13 cellular contexts compared by ENCODE assay signal in the genomic region with DNA sequence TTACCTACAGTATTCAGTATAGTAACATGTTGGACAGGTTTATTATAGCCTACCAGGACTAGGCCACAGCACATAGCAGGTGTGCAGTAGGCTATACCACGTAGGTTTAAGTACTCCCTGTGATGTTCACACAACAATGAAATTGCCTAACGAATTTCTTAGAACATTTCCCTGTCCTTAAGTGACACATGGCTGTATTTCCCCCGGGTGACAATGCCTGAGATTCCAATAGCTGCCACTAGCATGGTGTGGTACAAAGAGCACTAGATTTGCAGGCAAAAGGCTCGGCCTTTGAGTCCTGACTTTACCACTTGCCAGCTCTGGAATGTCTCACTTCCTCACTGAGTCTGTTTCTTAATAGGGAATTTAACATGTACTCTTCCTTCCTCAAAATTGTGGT. TPM values are rescaled to one million over a fixed set of nuclear protein-coding genes. Genes with fewer than 3 reads are reported as not detected.
DNase-seq lines count a peak whose midpoint lies in the region; ATAC-seq and TF ChIP-seq lines count a peak whose summit lies in the region.
"Had no signal": no experiment of that assay in that cellular context is flagged by ENCODE, and none has a peak within 500 bp of the region (broad histone marks: within the 10 kb centered on the region; RNA-seq: fewer than 3 reads in every experiment).

No MANE protein-coding gene starts in this region.

- CTCF ChIA-PET in Caco-2 (lab: Charles Lee) = interaction anchor here (0.9 to 1.0 kb wide), 2 partner anchors 20 to 25 kb away, joined by 4 read pairs; no protein-coding TSS in a partner anchor

- H3K9me3 Mint-ChIP-seq in Caco-2 (ENCODE audit: unreplicated experiment) = no peaks in the 10 kb centered on the region
- H3K9me3 Mint-ChIP-seq: natural killer cell treated with Interleukin-12 subunit alpha and Interleukin-12 subunit beta and Interleukin-15 and Interleukin-18, amount 100 ng/mL, for 72 hours had no signal

- POLR2A ChIA-PET in Caco-2 (lab: Charles Lee) = no interaction called here

- peaks cover 11% of the 10 kb centered on the region for H3K4me1 Mint-ChIP-seq in Caco-2 (ENCODE audit: low read depth, unreplicated experiment)
- H3K4me1 Mint-ChIP-seq: CD8-positive, alpha-beta memory T cell had no signal

- no peaks in the 10 kb centered on the region for H3K27me3 ChIP-seq in Caco-2 (replicated peaks; ENCODE audit: control insufficient read depth, insufficient read depth, low read length)

- peaks cover 34% of the 10 kb centered on the region for H3K4me1 ChIP-seq in Caco-2

- BruUV-seq in Caco-2 (replicated peaks; lab: Mats Ljungman, UMichigan) = no TSS peak

- no peaks in the 10 kb centered on the region for H3K9me3 ChIP-seq in Caco-2

- H3K36me3 Mint-ChIP-seq in Caco-2 (ENCODE audit: insufficient read depth, unreplicated experiment) = no peaks in the 10 kb centered on the region

- H3K4me3 Mint-ChIP-seq in Caco-2 (ENCODE audit: unreplicated experiment) = no peak overlapping the region
- H3K4me3 Mint-ChIP-seq: CD8-positive, alpha-beta memory T cell; natural killer cell treated with Interleukin-12 subunit alpha and Interleukin-12 subunit beta and Interleukin-15 and Interleukin-18, amount 100 ng/mL, for 72 hours had no signal

- TF ChIP-seq CTCF in Caco-2 (IDR thresholded peaks at IDR 0.05; ENCODE audit: insufficient read depth in 1 of 2, low read depth in 1 of 2, low read length in 1 of 2, severe bottlenecking in 1 of 2, unreplicated experiment in 1 of 2) = peak; percentile 34 to 45

- intact Hi-C loops in Caco-2 (cut with micrococcal nuclease; ENCODE audit: unreplicated experiment) = loop anchor here (1.0 to 2.0 kb wide), 2 partner anchors 18 to 19 kb away; no protein-coding TSS in a partner anchor

- ATAC-seq in HG03159 (IDR thresholded peaks at IDR 0.05; ENCODE audit: unreplicated experiment) (peak; percentile 79), esophagus mucosa (peak; percentile 74), GM21423 (IDR thresholded peaks at IDR 0.05; ENCODE audit: unreplicated experiment) (no peak), HG03196 (IDR thresholded peaks at IDR 0.05; ENCODE audit: unreplicated experiment) (no peak), GM19324 (IDR thresholded peaks at IDR 0.05; ENCODE audit: low FRiP score, unreplicated experiment) (no peak)
- ATAC-seq: natural killer cell treated with Interleukin-12 subunit alpha and Interleukin-12 subunit beta and Interleukin-15 and Interleukin-18, amount 100 ng/mL, for 72 hours had no signal

- H3K36me3 ChIP-seq in Caco-2 (ENCODE audit: control insufficient read depth, insufficient read depth, low read length) = no peaks in the 10 kb centered on the region

- H3K4me3 ChIP-seq in Caco-2 (ENCODE audit: low read depth, low read length) = no peak overlapping the region

- DNase-seq in Caco-2 (peak; percentile 72 to 79), myocyte (ENCODE audit: low read depth) (peak; percentile 38), cerebellum (ENCODE audit: low spot score) (no peak)
- DNase-seq: CD8-positive, alpha-beta memory T cell; central memory CD4-positive, alpha-beta T cell; stimulated activated CD4-positive, alpha-beta T cell treated with anti-CD3 and anti-CD28 coated beads, Interleukin-4, amount 100 ng/mL, for 1 hour; T1000 had no signal

- H3K27me3 Mint-ChIP-seq in Caco-2 (ENCODE audit: insufficient read depth, unreplicated experiment) = no peaks in the 10 kb centered on the region

- H3K27ac Mint-ChIP-seq in Caco-2 (ENCODE audit: unreplicated experiment) = peak overlapping the region; percentile 13
- H3K27ac Mint-ChIP-seq: natural killer cell treated with Interleukin-12 subunit alpha and Interleukin-12 subunit beta and Interleukin-15 and Interleukin-18, amount 100 ng/mL, for 72 hours had no signal

RNA-seq across cellular contexts. Expression of a gene that starts 19.7 kb away (rescaled TPM):
- total RNA-seq in Caco-2 (2022) = 25.2 and 27.7 TPM in 2 replicates
- total RNA-seq in esophagus mucosa = 10.5 TPM
- total RNA-seq in myocyte = 21.7 and 36.7 TPM in 2 replicates
- 29.3 TPM for polyA plus RNA-seq in myocyte (2012)
- 13.2 TPM for total RNA-seq in cerebellum
- polyA plus RNA-seq: CD8-positive, alpha-beta memory T cell had no signal

RNA-seq across cellular contexts. Expression of a gene that starts 27.7 kb away (rescaled TPM):
- total RNA-seq in Caco-2 (2022) = 77.1 and 77.6 TPM in 2 replicates
- total RNA-seq in esophagus mucosa = 32.7 TPM
- total RNA-seq in myocyte = 65.0 and 68.7 TPM in 2 replicates
- polyA plus RNA-seq in myocyte (2012) = 31.2 TPM
- total RNA-seq in cerebellum = 76.9 TPM

Comparison
In these comparisons a context has a peak if more than half of its experiments do, and no peak if none do; other contexts are left out.
1. ATAC-seq: peak in HG03159 (single experiment) and esophagus mucosa (single experiment); none in GM21423 (single experiment), HG03196 (single experiment) and GM19324 (single experiment).